In genomic region chr10:124983321-124983720, GRCh38 we compare ENCODE assay signal across 19 cellular contexts. TPM values are rescaled to one million over a fixed set of nuclear protein-coding genes. Genes with fewer than 3 reads are reported as not detected.
DNase-seq lines count a peak whose midpoint lies in the region; ATAC-seq, FAIRE-seq and TF ChIP-seq lines count a peak whose summit lies in the region.
"Had no signal": no experiment of that assay in that cellular context is flagged by ENCODE, and none has a peak within 500 bp of the region (broad histone marks: within the 10 kb centered on the region; RNA-seq: fewer than 3 reads in every experiment).

No MANE protein-coding gene starts in this region.

- no peak for TF ChIP-seq RAD21 in HepG2 (CRISPR knock-in tag; IDR thresholded peaks at IDR 0.05)

- ATAC-seq in body of pancreas (peak; percentile 40), HepG2 (no peak), HG03108 (IDR thresholded peaks at IDR 0.05; ENCODE audit: unreplicated experiment) (no peak)
- ATAC-seq: Panc1, T-cell had no signal

- POLR2A ChIA-PET in HepG2 (lab: Yijun Ruan, JAX): no interaction called here

- no peak for DNase-seq in activated naive CD4-positive, alpha-beta T cell treated with anti-CD3 and anti-CD28 coated beads for 36 hours
- DNase-seq in body of pancreas (no peak), HepG2 (ENCODE audit: low spot score) (no peak), SHP77 (lab: John Stamatoyannopoulos, UW) (no peak), putamen (ENCODE audit: low spot score) (no peak)
- DNase-seq in activated naive CD4-positive, alpha-beta T cell treated with anti-CD3 and anti-CD28 coated beads, Interleukin-2, amount 10 ng/mL, durations not matched to agents 7 days and 5 days: no peak
- DNase-seq: activated CD4-positive, CD25-positive, alpha-beta regulatory T cell treated with anti-CD3 and anti-CD28 coated beads, Interleukin-2, amount 50 U/mL, for 72 hours; DND-41; GOT3; midbrain; NCI-H446 treated with DMSO at 0.1 percent for 48 hours; stimulated activated CD4-positive, alpha-beta T cell treated with anti-CD3 and anti-CD28 coated beads, Interleukin-1b, Interleukin-23, amount 100 ng/mL, for 48 hours; T-cell had no signal

- in situ Hi-C loops in HepG2 (cut with HindIII; ENCODE audit: extremely low pct_ligation_motif_present, low pct_unique_long_range_greater_than_20kb): no loop called here

- no peak for TF ChIP-seq EP300 in HepG2 (IDR thresholded peaks at IDR 0.05; ENCODE audit: low read depth in 2 of 2, low read length in 2 of 2)
- TF ChIP-seq EP300 in HepG2 (CRISPR knock-in tag; IDR thresholded peaks at IDR 0.05; ENCODE audit: borderline replicate concordance): no peak

- no peak overlapping the region for H3K9ac ChIP-seq in HepG2 (ENCODE audit: insufficient read depth, low read depth, low read length)

- no peaks in the 10 kb centered on the region for H3K79me2 ChIP-seq in HepG2 (ENCODE audit: insufficient read depth, low read length)

- peaks cover 11% of the 10 kb centered on the region for H3K4me1 Mint-ChIP-seq in activated naive CD4-positive, alpha-beta T cell treated with anti-CD3 and anti-CD28 coated beads, Interleukin-2, amount 50 U/mL, for 24 hours
- peaks cover 4% of the 10 kb centered on the region for H3K4me1 Mint-ChIP-seq in activated naive CD4-positive, alpha-beta T cell treated with anti-CD3 and anti-CD28 coated beads for 36 hours (ENCODE audit: low read depth)
- peaks cover 14% of the 10 kb centered on the region for H3K4me1 Mint-ChIP-seq in activated naive CD4-positive, alpha-beta T cell treated with anti-CD3 and anti-CD28 coated beads, Interleukin-2, amount 10 ng/mL, durations not matched to agents 7 days and 5 days

- CTCF ChIA-PET in activated naive CD4-positive, alpha-beta T cell treated with anti-CD3 and anti-CD28 coated beads for 36 hours (lab: Charles Lee): interaction anchor here (1.3 kb wide), 1 partner anchor 10 kb away, joined by 4 read pairs; no protein-coding TSS in a partner anchor
- CTCF ChIA-PET in HepG2 (lab: Yijun Ruan, JAX; ENCODE audit: low intra/inter-chr PET ratio, low total read pairs): no interaction called here
- CTCF ChIA-PET in activated naive CD4-positive, alpha-beta T cell treated with anti-CD3 and anti-CD28 coated beads, Interleukin-2, amount 10 ng/mL, durations not matched to agents 7 days and 5 days (lab: Charles Lee): interaction anchor here (1.4 kb wide), 1 partner anchor 16 kb away, joined by 3 read pairs; no protein-coding TSS in a partner anchor

- peak overlapping the region; percentile 81 for H3K27ac Mint-ChIP-seq in activated naive CD4-positive, alpha-beta T cell treated with anti-CD3 and anti-CD28 coated beads, Interleukin-2, amount 50 U/mL, for 24 hours
- H3K27ac Mint-ChIP-seq in activated naive CD4-positive, alpha-beta T cell treated with anti-CD3 and anti-CD28 coated beads for 36 hours: no peak overlapping the region
- H3K27ac Mint-ChIP-seq in activated naive CD4-positive, alpha-beta T cell treated with anti-CD3 and anti-CD28 coated beads, Interleukin-2, amount 10 ng/mL, durations not matched to agents 7 days and 5 days: no peak overlapping the region

- H2AFZ ChIP-seq in HepG2 (ENCODE audit: low read length): no peak overlapping the region

- H3K27me3 Mint-ChIP-seq in activated naive CD4-positive, alpha-beta T cell treated with anti-CD3 and anti-CD28 coated beads, Interleukin-2, amount 50 U/mL, for 24 hours: no peaks in the 10 kb centered on the region
- no peaks in the 10 kb centered on the region for H3K27me3 Mint-ChIP-seq in activated naive CD4-positive, alpha-beta T cell treated with anti-CD3 and anti-CD28 coated beads for 36 hours (ENCODE audit: low read depth)
- no peaks in the 10 kb centered on the region for H3K27me3 Mint-ChIP-seq in activated naive CD4-positive, alpha-beta T cell treated with anti-CD3 and anti-CD28 coated beads, Interleukin-2, amount 10 ng/mL, durations not matched to agents 7 days and 5 days
- H3K27me3 Mint-ChIP-seq: T-cell had no signal

- no TSS peak for BruUV-seq in HepG2 (replicated peaks; lab: Mats Ljungman, UMichigan)

- H3K4me3 ChIP-seq in body of pancreas (no peak overlapping the region), HepG2 (replicated peaks in 1 of 3; ENCODE audit: insufficient read depth in 1 of 3, low read depth in 2 of 3, low read length in 3 of 3) (no peak overlapping the region)
- H3K4me3 ChIP-seq: esophagus muscularis mucosa, prostate gland had no signal

- TF ChIP-seq POLR2A in body of pancreas (IDR thresholded peaks at IDR 0.05) (no peak), HepG2 (IDR thresholded peaks at IDR 0.05; ENCODE audit: insufficient read depth in 1 of 2, low read depth in 2 of 2, low read length in 2 of 2) (no peak)

- intact Hi-C loops in activated naive CD4-positive, alpha-beta T cell treated with anti-CD3 and anti-CD28 coated beads for 36 hours (cut with micrococcal nuclease): no loop called here
- intact Hi-C loops in body of pancreas (cut with DNase I): no loop called here
- intact Hi-C loops in HepG2 (cut with micrococcal nuclease; ENCODE audit: unreplicated experiment): no loop called here

- H4K20me1 ChIP-seq in HepG2 (ENCODE audit: insufficient read depth, low read length): no peaks in the 10 kb centered on the region

- H3K36me3 ChIP-seq in body of pancreas (replicated peaks in 1 of 2; ENCODE audit: insufficient read depth in 1 of 2, low read depth in 2 of 2) (peaks cover 0 to 5% of the 10 kb centered on the region in 2 donors), HepG2 (replicated peaks in 1 of 2; ENCODE audit: control insufficient read depth in 1 of 2, insufficient read depth in 2 of 2, low read length in 2 of 2) (peaks cover 19 to 60% of the 10 kb centered on the region in 2 experiments)
- H3K36me3 ChIP-seq: prostate gland had no signal

- no peaks in the 10 kb centered on the region for H3K9me3 ChIP-seq in body of pancreas
- H3K9me3 ChIP-seq in HepG2 (ENCODE audit: low read length): no peaks in the 10 kb centered on the region
- H3K9me3 ChIP-seq: esophagus muscularis mucosa, prostate gland had no signal

- no peaks in the 10 kb centered on the region for H3K27me3 ChIP-seq in body of pancreas
- no peaks in the 10 kb centered on the region for H3K27me3 ChIP-seq in HepG2 (ENCODE audit: control insufficient read depth in 1 of 2, insufficient read depth in 2 of 2, low read length in 2 of 2)
- H3K27me3 ChIP-seq: esophagus muscularis mucosa had no signal

- H3K27ac ChIP-seq in body of pancreas (no peak overlapping the region), HepG2 (ENCODE audit: extremely low read length, insufficient read depth, low read length) (no peak overlapping the region)
- H3K27ac ChIP-seq: esophagus muscularis mucosa had no signal

- WGBS in body of pancreas, 2 donors: 29 to 31% methylated on average over 6 of the region's 6 CpGs
- WGBS in HepG2 (ENCODE audit: low lambda C conversion rate): 93% methylated on average over 6 of the region's 6 CpGs

- no peak overlapping the region for H3K4me2 ChIP-seq in HepG2 (ENCODE audit: low read depth, low read length)

- TF ChIP-seq CTCF in body of pancreas (IDR thresholded peaks at IDR 0.05) (no peak), HepG2 (CRISPR knock-in tag; IDR thresholded peaks at IDR 0.05) (no peak)

- no peak for FAIRE-seq in HepG2 (lab: Jason Lieb, UNC)

- peaks cover 20% of the 10 kb centered on the region for H3K36me3 Mint-ChIP-seq in activated naive CD4-positive, alpha-beta T cell treated with anti-CD3 and anti-CD28 coated beads, Interleukin-2, amount 50 U/mL, for 24 hours
- H3K36me3 Mint-ChIP-seq in activated naive CD4-positive, alpha-beta T cell treated with anti-CD3 and anti-CD28 coated beads for 36 hours (ENCODE audit: low read depth): peaks cover 21% of the 10 kb centered on the region
- H3K36me3 Mint-ChIP-seq in activated naive CD4-positive, alpha-beta T cell treated with anti-CD3 and anti-CD28 coated beads, Interleukin-2, amount 10 ng/mL, durations not matched to agents 7 days and 5 days: peaks cover 50% of the 10 kb centered on the region

- H3K4me3 Mint-ChIP-seq in activated naive CD4-positive, alpha-beta T cell treated with anti-CD3 and anti-CD28 coated beads, Interleukin-2, amount 50 U/mL, for 24 hours: no peak overlapping the region
- no peak overlapping the region for H3K4me3 Mint-ChIP-seq in activated naive CD4-positive, alpha-beta T cell treated with anti-CD3 and anti-CD28 coated beads for 36 hours
- no peak overlapping the region for H3K4me3 Mint-ChIP-seq in activated naive CD4-positive, alpha-beta T cell treated with anti-CD3 and anti-CD28 coated beads, Interleukin-2, amount 10 ng/mL, durations not matched to agents 7 days and 5 days
- H3K4me3 Mint-ChIP-seq: activated T-helper 1 cell treated with anti-CD3 and anti-CD28 coated beads, Interleukin-12 subunit alpha, Interleukin-12 subunit beta, Interleukin-2, Interleukin-4 antibody, amounts not matched to agents 30 ng/mL and 10 ng/mL and 1 ng/mL, durations not matched to agents 14 hours and 24 hours and 36 hours; T-cell had no signal

- H3K9me3 Mint-ChIP-seq in activated naive CD4-positive, alpha-beta T cell treated with anti-CD3 and anti-CD28 coated beads, Interleukin-2, amount 50 U/mL, for 24 hours: no peaks in the 10 kb centered on the region
- no peaks in the 10 kb centered on the region for H3K9me3 Mint-ChIP-seq in activated naive CD4-positive, alpha-beta T cell treated with anti-CD3 and anti-CD28 coated beads for 36 hours
- H3K9me3 Mint-ChIP-seq in activated naive CD4-positive, alpha-beta T cell treated with anti-CD3 and anti-CD28 coated beads, Interleukin-2, amount 10 ng/mL, durations not matched to agents 7 days and 5 days: no peaks in the 10 kb centered on the region
- H3K9me3 Mint-ChIP-seq: activated T-helper 1 cell treated with anti-CD3 and anti-CD28 coated beads, Interleukin-12 subunit alpha, Interleukin-12 subunit beta, Interleukin-2, Interleukin-4 antibody, amounts not matched to agents 30 ng/mL and 10 ng/mL and 1 ng/mL, durations not matched to agents 14 hours and 24 hours and 36 hours; T-cell had no signal

- H3K4me1 ChIP-seq in body of pancreas (peaks cover 5% of the 10 kb centered on the region), HepG2 (ENCODE audit: insufficient read depth, low read length) (peaks cover 18% of the 10 kb centered on the region)
- H3K4me1 ChIP-seq: prostate gland had no signal

RNA-seq across cellular contexts. Expression of gene ZRANB1, which starts 41.4 kb away (rescaled TPM):
- total RNA-seq in activated naive CD4-positive, alpha-beta T cell treated with anti-CD3 and anti-CD28 coated beads for 36 hours: 10 to 100 TPM; 10.1 to 10.8 TPM
- 10 to 100 TPM; 12.2 to 21.1 TPM for total RNA-seq in body of pancreas
- total RNA-seq in HepG2 (2016; rRNA removed; fragmentation: Illumina TruSeq; extraction: Trizol): 19.6 and 20.7 TPM in 2 replicates
- total RNA-seq in HepG2 (2016; cell fraction: cytosol; rRNA removed; fragmentation: Illumina TruSeq; extraction: Trizol; ENCODE audit: low read depth): 38.1 and 44.9 TPM in 2 replicates
- 19.4 and 21.1 TPM in 2 replicates for total RNA-seq in HepG2 (2016; cell fraction: insoluble cytoplasmic fraction; rRNA removed; fragmentation: Illumina TruSeq; extraction: Trizol)
- total RNA-seq in HepG2 (2016; cell fraction: membrane; rRNA removed; fragmentation: Illumina TruSeq; extraction: Trizol): 26.2 and 28.8 TPM in 2 replicates
- total RNA-seq in HepG2 (2016; cell fraction: nucleus; rRNA removed; fragmentation: Illumina TruSeq; extraction: Trizol): 22.1 and 22.3 TPM in 2 replicates
- polyA plus RNA-seq in HepG2 (2011; rRNA removed): 9.6 and 10.3 TPM in 2 replicates
- polyA plus RNA-seq in HepG2 (2011; cell fraction: cytosol; rRNA removed): 5.2 and 8.8 TPM in 2 replicates
- 4.3 and 5.7 TPM in 2 replicates for polyA plus RNA-seq in HepG2 (2011; cell fraction: nucleus; rRNA removed)
- 13.8 and 15.9 TPM in 2 replicates for polyA plus RNA-seq in HepG2 (2012)
- polyA plus RNA-seq in HepG2 (2016; cell fraction: cytosol; fragmentation: Illumina TruSeq; extraction: Trizol; ENCODE audit: low read depth): 2.2 and 2.6 TPM in 2 replicates
- polyA plus RNA-seq in HepG2 (2016; cell fraction: insoluble cytoplasmic fraction; fragmentation: Illumina TruSeq; extraction: Trizol; ENCODE audit: low read depth): 15.8 and 16.5 TPM in 2 replicates
- 7.6 and 8.4 TPM in 2 replicates for polyA plus RNA-seq in HepG2 (2016; cell fraction: membrane; fragmentation: Illumina TruSeq; extraction: Trizol; ENCODE audit: low read depth)
- 18.8 and 21.5 TPM in 2 replicates for polyA plus RNA-seq in HepG2 (2016; cell fraction: nucleus; fragmentation: Illumina TruSeq; extraction: Trizol; ENCODE audit: insufficient read depth, low read depth)
- polyA minus RNA-seq in HepG2 (2011; rRNA and poly(A)+ RNA removed; ENCODE audit: low replicate concordance): 14.9 and 19.7 TPM in 2 replicates
- polyA minus RNA-seq in HepG2 (2011; cell fraction: cytosol; rRNA and poly(A)+ RNA removed): 15.5 and 21.6 TPM in 2 replicates
- 30.3 and 31.8 TPM in 2 replicates for polyA minus RNA-seq in HepG2 (2011; cell fraction: nucleus; rRNA and poly(A)+ RNA removed)
